Comparison of ENCODE assay signal across 20 cellular contexts in genomic region chr3:12859840-12860239, GRCh38.
"Had no signal": no experiment of that assay in that cellular context is flagged by ENCODE, and none has a peak within 500 bp of the region (broad histone marks: within the 10 kb centered on the region; RNA-seq: fewer than 3 reads in every experiment).

No MANE protein-coding gene starts in this region.

- H3K4me3 ChIP-seq: hepatocyte, neural progenitor cell, ovary, right atrium auricular region had no signal

- H3K9me3 Mint-ChIP-seq: memory B cell; mesothelial cell of epicardium; natural killer cell treated with Interleukin-12 subunit alpha and Interleukin-12 subunit beta and Interleukin-15 and Interleukin-18, amount 100 ng/mL, for 72 hours; type B pancreatic cell had no signal

- H3K4me2 ChIP-seq: hepatocyte, neural progenitor cell had no signal

- H3K9ac ChIP-seq: neural progenitor cell had no signal

- DNase-seq: cerebellar nuclear complex; effector CD4-positive, alpha-beta T cell; endodermal cell; foreskin melanocyte; head of caudate nucleus; kidney glomerular epithelial cell; nucleus accumbens; ovary; small intestine; stimulated activated CD4-positive, alpha-beta T cell treated with anti-CD3 and anti-CD28 coated beads, Interleukin-12 subunit alpha, Interleukin-12 subunit beta, amount 100 ng/mL, for 4 hours; stimulated activated naive CD4-positive, alpha-beta T cell treated with Interleukin-2 at 50 U/mL for 16 hours had no signal

- H3K9me3 ChIP-seq: ovary, right atrium auricular region had no signal

- H3K4me1 Mint-ChIP-seq: endodermal cell, mesothelial cell of epicardium, neural progenitor cell had no signal

- H3K36me3 Mint-ChIP-seq: memory B cell; mesothelial cell of epicardium; natural killer cell treated with Interleukin-12 subunit alpha and Interleukin-12 subunit beta and Interleukin-15 and Interleukin-18, amount 100 ng/mL, for 72 hours; neural progenitor cell; type B pancreatic cell had no signal

- H3K27ac Mint-ChIP-seq: endodermal cell; memory B cell; mesothelial cell of epicardium; natural killer cell treated with Interleukin-12 subunit alpha and Interleukin-12 subunit beta and Interleukin-15 and Interleukin-18, amount 100 ng/mL, for 72 hours; neural progenitor cell; type B pancreatic cell had no signal

- H3K4me3 Mint-ChIP-seq: endodermal cell; memory B cell; mesothelial cell of epicardium; natural killer cell treated with Interleukin-12 subunit alpha and Interleukin-12 subunit beta and Interleukin-15 and Interleukin-18, amount 100 ng/mL, for 72 hours; neural progenitor cell; type B pancreatic cell had no signal

- H2AFZ ChIP-seq: hepatocyte, neural progenitor cell had no signal

- H3K27me3 ChIP-seq: hepatocyte, neural progenitor cell, ovary, right atrium auricular region had no signal

- H3K4me1 ChIP-seq: neural progenitor cell had no signal

- H3K27me3 Mint-ChIP-seq: type B pancreatic cell had no signal

- H3K79me2 ChIP-seq: hepatocyte had no signal

- FAIRE-seq: colon, small intestine had no signal

- ATAC-seq: left lobe of liver; natural killer cell treated with Interleukin-12 subunit alpha and Interleukin-12 subunit beta and Interleukin-15 and Interleukin-18, amount 100 ng/mL, for 72 hours had no signal

- H3K36me3 ChIP-seq: neural progenitor cell, ovary, right atrium auricular region had no signal

- H3K27ac ChIP-seq: hepatocyte, neural progenitor cell, ovary, right atrium auricular region had no signal
